ENCODE assay signal across 8 cellular contexts in the genomic region with DNA sequence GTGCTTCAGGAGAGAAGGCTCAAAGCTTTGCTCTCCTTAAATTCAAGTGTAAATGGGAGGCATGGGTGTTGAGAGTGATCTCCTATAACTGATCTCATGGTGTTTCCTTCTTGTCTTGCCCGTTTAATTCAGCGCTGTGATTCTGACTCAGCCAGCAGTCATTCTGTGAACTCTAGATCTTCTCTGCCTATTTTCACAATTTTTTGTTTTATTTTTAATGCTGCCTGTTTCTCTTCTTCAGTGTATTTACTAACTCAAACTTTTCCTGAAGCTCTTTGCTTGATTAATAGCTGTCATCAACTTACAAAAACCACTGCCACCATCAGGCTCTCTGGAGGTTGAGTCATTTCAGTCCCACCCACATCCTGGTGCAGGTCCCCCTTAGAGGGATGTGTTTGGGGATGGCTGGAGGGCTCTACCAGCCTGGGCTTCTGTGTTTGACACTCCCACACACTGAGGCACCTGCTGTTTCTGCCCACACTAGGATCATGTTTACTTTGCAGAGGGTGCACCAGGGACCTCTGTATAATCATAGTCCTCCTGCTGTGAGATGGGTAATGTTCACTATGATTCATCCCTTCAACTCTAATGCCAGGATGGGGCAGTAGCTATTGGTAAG.
DNase-seq lines count a peak whose midpoint lies in the region; ATAC-seq and TF ChIP-seq lines count a peak whose summit lies in the region.

No MANE protein-coding gene starts in this region.

- no TSS peak for BruUV-seq in Caco-2 (replicated peaks; lab: Mats Ljungman, UMichigan)

- no peaks in the 10 kb centered on the region for H3K27me3 ChIP-seq in CD4-positive, alpha-beta T cell (ENCODE audit: control insufficient read depth, insufficient read depth, low read length)
- no peaks in the 10 kb centered on the region for H3K27me3 ChIP-seq in Caco-2 (replicated peaks; ENCODE audit: control insufficient read depth, insufficient read depth, low read length)

- CTCF ChIA-PET in CD4-positive, alpha-beta T cell (lab: Charles Lee): interaction anchor here (1.1 to 1.6 kb wide), 2 partner anchors 9 to 56 kb away, joined by 3 to 8 read pairs; no protein-coding TSS in a partner anchor
- CTCF ChIA-PET in Caco-2 (lab: Charles Lee): no interaction called here

- H3K36me3 Mint-ChIP-seq in CD4-positive, alpha-beta T cell (ENCODE audit: low read depth): peaks cover 15% of the 10 kb centered on the region
- peaks cover 0 to 9% of the 10 kb centered on the region in 2 donors for H3K36me3 Mint-ChIP-seq in activated naive CD4-positive, alpha-beta T cell treated with anti-CD3 and anti-CD28 coated beads, Interleukin-2, amount 50 U/mL, for 72 hours
- H3K36me3 Mint-ChIP-seq in Caco-2 (ENCODE audit: insufficient read depth, unreplicated experiment): no peaks in the 10 kb centered on the region

- no peaks in the 10 kb centered on the region for H3K9me3 Mint-ChIP-seq in CD4-positive, alpha-beta T cell
- H3K9me3 Mint-ChIP-seq in activated naive CD4-positive, alpha-beta T cell treated with anti-CD3 and anti-CD28 coated beads, Interleukin-2, amount 50 U/mL, for 72 hours: peaks cover 0 to 4% of the 10 kb centered on the region in 2 donors
- H3K9me3 Mint-ChIP-seq in Caco-2 (ENCODE audit: unreplicated experiment): peaks cover 14% of the 10 kb centered on the region

- H3K9me3 ChIP-seq in CD4-positive, alpha-beta T cell (ENCODE audit: control insufficient read depth, low read length): no peaks in the 10 kb centered on the region
- 0 out of 2 replicates have a peak, but pooled peaks cover 3% of the 10 kb centered on the region for H3K9me3 ChIP-seq in Caco-2

- H3K27me3 Mint-ChIP-seq in CD4-positive, alpha-beta T cell: no peaks in the 10 kb centered on the region
- no peaks in the 10 kb centered on the region for H3K27me3 Mint-ChIP-seq in Caco-2 (ENCODE audit: insufficient read depth, unreplicated experiment)

- peak overlapping the region; percentile 67 for H3K4me3 Mint-ChIP-seq in CD4-positive, alpha-beta T cell
- no peak overlapping the region for H3K4me3 Mint-ChIP-seq in Caco-2 (ENCODE audit: unreplicated experiment)

- no peak for TF ChIP-seq CTCF in CD4-positive, alpha-beta T cell (IDR thresholded peaks at IDR 0.05)
- TF ChIP-seq CTCF in Caco-2 (IDR thresholded peaks at IDR 0.05; ENCODE audit: insufficient read depth in 1 of 2, low read depth in 1 of 2, low read length in 1 of 2, severe bottlenecking in 1 of 2, unreplicated experiment in 1 of 2): no peak

- H3K4me1 Mint-ChIP-seq in CD4-positive, alpha-beta T cell (ENCODE audit: low read depth): peaks cover 62% of the 10 kb centered on the region
- H3K4me1 Mint-ChIP-seq in Caco-2 (ENCODE audit: low read depth, unreplicated experiment): no peaks in the 10 kb centered on the region

- intact Hi-C loops in CD4-positive, alpha-beta T cell (cut with DNase I, micrococcal nuclease): no loop called here
- intact Hi-C loops in Caco-2 (cut with micrococcal nuclease; ENCODE audit: unreplicated experiment): no loop called here

- H3K36me3 ChIP-seq in Caco-2 (ENCODE audit: control insufficient read depth, insufficient read depth, low read length): no peaks in the 10 kb centered on the region

- H3K4me3 ChIP-seq in Caco-2 (ENCODE audit: low read depth, low read length): no peak overlapping the region

- H3K27ac Mint-ChIP-seq in CD4-positive, alpha-beta T cell: peak overlapping the region; percentile 85
- peak overlapping the region; percentile 52 to 98 for H3K27ac Mint-ChIP-seq in activated naive CD4-positive, alpha-beta T cell treated with anti-CD3 and anti-CD28 coated beads, Interleukin-2, amount 50 U/mL, for 72 hours
- H3K27ac Mint-ChIP-seq in Caco-2 (ENCODE audit: unreplicated experiment): no peak overlapping the region

- H3K4me1 ChIP-seq in Caco-2: no peaks in the 10 kb centered on the region

- peak in 9 of 10 experiments; percentile 2 to 48 (median 34) for DNase-seq in CD4-positive, alpha-beta T cell
- DNase-seq in SHP77 treated with DMSO at 0.1 percent for 48 hours (lab: John Stamatoyannopoulos, UW) (peak; percentile 90), mucosa of gallbladder (ENCODE audit: low spot score) (no peak), Caco-2 (no peak)
- peak; percentile 57 to 73 for DNase-seq in activated naive CD4-positive, alpha-beta T cell treated with anti-CD3 and anti-CD28 coated beads, Interleukin-2, amount 50 U/mL, for 72 hours (ENCODE audit: low spot score in 2 of 2)
- peak; percentile 69 to 70 for DNase-seq in stimulated activated CD4-positive, alpha-beta T cell treated with anti-CD3 and anti-CD28 coated beads, Interleukin-2, amount 100 ng/mL, for 24 hours

- POLR2A ChIA-PET in CD4-positive, alpha-beta T cell (lab: Charles Lee): interaction anchor here (2.0 kb wide), 1 partner anchor 8 kb away, joined by 7 read pairs; no protein-coding TSS in a partner anchor
- POLR2A ChIA-PET in Caco-2 (lab: Charles Lee): no interaction called here

- no peak overlapping the region for H3K27ac ChIP-seq in CD4-positive, alpha-beta T cell (ENCODE audit: low read depth, low read length)

- ATAC-seq in CD4-positive, alpha-beta T cell (ENCODE audit: poor library complexity): peak; percentile 65
- peak; percentile 69 for ATAC-seq in GM19372 (IDR thresholded peaks at IDR 0.05; ENCODE audit: low read depth, unreplicated experiment)
- ATAC-seq in HG03378 (IDR thresholded peaks at IDR 0.05; ENCODE audit: unreplicated experiment): peak; percentile 85
- ATAC-seq in activated naive CD4-positive, alpha-beta T cell treated with anti-CD3 and anti-CD28 coated beads, Interleukin-2, amount 50 U/mL, for 72 hours: peak; percentile 95

Comparison
In these comparisons a context has a peak if more than half of its experiments do, and no peak if none do; other contexts are left out.
1. DNase-seq: peak in CD4-positive, alpha-beta T cell (9 of 10), SHP77 treated with DMSO at 0.1 percent for 48 hours (single experiment), activated naive CD4-positive, alpha-beta T cell treated with anti-CD3 and anti-CD28 coated beads, Interleukin-2, amount 50 U/mL, for 72 hours (2 of 2) and stimulated activated CD4-positive, alpha-beta T cell treated with anti-CD3 and anti-CD28 coated beads, Interleukin-2, amount 100 ng/mL, for 24 hours (2 of 2); none in mucosa of gallbladder (single experiment) and Caco-2 (0 of 2).
2. Peak in every context shown above with its lines, with median percentiles within 50 percentile points of each other: ATAC-seq.